17 cellular contexts compared by ENCODE assay signal in the genomic region with DNA sequence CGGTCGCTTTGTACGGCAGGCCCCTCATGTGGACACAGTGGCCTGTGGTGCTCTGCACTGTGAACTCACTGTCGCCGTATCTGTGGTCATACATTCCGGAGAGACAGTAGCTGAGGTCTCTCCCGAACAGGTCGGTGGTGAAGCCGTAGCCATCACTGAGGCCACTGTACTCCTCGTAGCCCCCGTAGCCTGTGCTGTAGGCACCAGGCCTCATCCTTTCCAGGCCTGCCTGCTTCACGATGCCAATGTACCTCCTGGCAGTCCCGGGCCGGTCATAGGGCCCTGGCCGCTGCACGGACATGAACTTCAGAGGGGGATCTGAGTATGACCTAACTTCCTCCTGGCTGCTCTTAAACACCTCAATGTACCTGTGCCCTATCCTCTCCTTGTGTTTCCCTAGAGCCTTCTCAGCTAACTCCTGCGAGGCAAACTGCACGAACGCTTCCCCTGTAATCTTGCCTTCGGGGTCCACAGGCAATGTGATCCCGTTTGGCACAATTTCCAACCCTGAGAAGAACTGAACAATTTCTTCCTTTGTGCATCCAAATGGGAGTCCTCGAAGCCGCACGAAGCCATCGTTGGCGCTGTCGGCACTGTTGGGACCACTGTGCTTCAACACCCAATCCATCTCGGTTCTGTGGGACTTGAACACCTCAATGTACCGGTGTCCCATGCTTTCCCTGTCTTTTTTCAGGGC. TPM values are rescaled to one million over a fixed set of nuclear protein-coding genes. Genes with fewer than 3 reads are reported as not detected.
DNase-seq lines count a peak whose midpoint lies in the region; ATAC-seq and TF ChIP-seq lines count a peak whose summit lies in the region.
"Had no signal": no experiment of that assay in that cellular context is flagged by ENCODE, and none has a peak within 500 bp of the region (broad histone marks: within the 10 kb centered on the region; RNA-seq: fewer than 3 reads in every experiment).

No MANE protein-coding gene starts in this region.

- H3K36me3 Mint-ChIP-seq in CD14-positive monocyte (peaks cover 65 to 67% of the 10 kb centered on the region in 2 donors), natural killer cell (peaks cover 23% of the 10 kb centered on the region)
- peaks cover 8% of the 10 kb centered on the region for H3K36me3 Mint-ChIP-seq in activated naive CD8-positive, alpha-beta T cell

- intact Hi-C loops in CD14-positive monocyte (cut with micrococcal nuclease) = no loop called here
- intact Hi-C loops in natural killer cell (cut with micrococcal nuclease) = no loop called here

- ATAC-seq in natural killer cell = no peak
- no peak for ATAC-seq in GM18909 (IDR thresholded peaks at IDR 0.05; ENCODE audit: poor library complexity, unreplicated experiment)
- ATAC-seq in HG03045 (IDR thresholded peaks at IDR 0.05; ENCODE audit: unreplicated experiment) = no peak
- ATAC-seq in GM18498 (IDR thresholded peaks at IDR 0.05; ENCODE audit: unreplicated experiment) = no peak

- H3K27me3 Mint-ChIP-seq in CD14-positive monocyte (ENCODE audit: low read depth in 3 of 3) (no peaks in the 10 kb centered on the region), natural killer cell (ENCODE audit: low read depth in 2 of 2) (no peaks in the 10 kb centered on the region)
- H3K27me3 Mint-ChIP-seq in activated naive CD8-positive, alpha-beta T cell = no peaks in the 10 kb centered on the region

- TF ChIP-seq CTCF in CD14-positive monocyte (IDR thresholded peaks at IDR 0.05) = no peak
- no peak for TF ChIP-seq CTCF in natural killer cell (IDR thresholded peaks at IDR 0.05)

- H3K27ac Mint-ChIP-seq in CD14-positive monocyte (peak overlapping the region in 4 of 7 donors; percentile 5 to 74 (median 34)), natural killer cell (peak overlapping the region; percentile 98 to 99)
- peak overlapping the region; percentile 77 for H3K27ac Mint-ChIP-seq in activated naive CD8-positive, alpha-beta T cell

- DNase-seq in CD14-positive monocyte (ENCODE audit: low spot score) = no peak
- DNase-seq in natural killer cell = no peak
- DNase-seq in NCI-H2029 treated with DMSO at 0.1 percent for 48 hours (lab: John Stamatoyannopoulos, UW) = no peak
- DNase-seq: activated gamma-delta T cell; caudate nucleus; EL; NCI-H1048; OCI-M1; retina; stimulated activated CD4-positive, alpha-beta T cell treated with anti-CD3 and anti-CD28 coated beads, Interleukin-1b, Interleukin-23, amount 100 ng/mL, for 48 hours had no signal

- peaks cover 0 to 2% (median 0%) of the 10 kb centered on the region in 7 donors for H3K9me3 Mint-ChIP-seq in CD14-positive monocyte
- H3K9me3 Mint-ChIP-seq in activated naive CD8-positive, alpha-beta T cell (ENCODE audit: low read depth) = no peaks in the 10 kb centered on the region
- H3K9me3 Mint-ChIP-seq in natural killer cell = no peaks in the 10 kb centered on the region

- peak; percentile 16 for TF ChIP-seq POLR2A in GM18951 (IDR thresholded peaks at IDR 0.05; ENCODE audit: extremely low read depth, insufficient read depth, insufficient read length)

- H3K4me3 Mint-ChIP-seq in CD14-positive monocyte (no peak overlapping the region), natural killer cell (no peak overlapping the region)
- no peak overlapping the region for H3K4me3 Mint-ChIP-seq in activated naive CD8-positive, alpha-beta T cell

- H3K4me1 Mint-ChIP-seq in CD14-positive monocyte (peaks cover 2% of the 10 kb centered on the region), natural killer cell (peaks cover 44 to 48% of the 10 kb centered on the region in 2 donors)
- peaks cover 48% of the 10 kb centered on the region for H3K4me1 Mint-ChIP-seq in activated naive CD8-positive, alpha-beta T cell (ENCODE audit: low read depth)

- in situ Hi-C loops in GM18951 (cut with MboI; ENCODE audit: low sequenced_read_pairs, unreplicated experiment) = no loop called here

RNA-seq across cellular contexts. Expression of a gene that starts 15.7 kb away (rescaled TPM):
- not detected for polyA plus RNA-seq in CD14-positive monocyte
- total RNA-seq in natural killer cell = not detected
- total RNA-seq: kidney epithelial cell had no signal
- polyA plus RNA-seq: BJ had no signal

RNA-seq across cellular contexts. Expression of a gene that starts 21.9 kb away (rescaled TPM):
- polyA plus RNA-seq in CD14-positive monocyte = 100 to 1,000 TPM; 188 to 189 TPM
- 100 to 1,000 TPM; 122 to 160 (median 125) TPM for total RNA-seq in natural killer cell

RNA-seq across cellular contexts. Expression of a gene that starts 49.8 kb away (rescaled TPM):
- 10 to 100 TPM in 1 of 2 donors, 1 to 10 TPM in 1; 8.6 to 15.6 TPM for polyA plus RNA-seq in CD14-positive monocyte
- total RNA-seq in natural killer cell = 10 to 100 TPM; 19.1 to 30.8 (median 22.8) TPM

Comparison
In these comparisons a context has a peak if more than half of its experiments do, and no peak if none do; other contexts are left out.
1. H3K27ac Mint-ChIP-seq: peak in every context shown above with its lines; median percentile 98 in natural killer cell; 77 in activated naive CD8-positive, alpha-beta T cell; 34 in CD14-positive monocyte.